Comparison of ENCODE assay signal across 15 cellular contexts in the genomic region with DNA sequence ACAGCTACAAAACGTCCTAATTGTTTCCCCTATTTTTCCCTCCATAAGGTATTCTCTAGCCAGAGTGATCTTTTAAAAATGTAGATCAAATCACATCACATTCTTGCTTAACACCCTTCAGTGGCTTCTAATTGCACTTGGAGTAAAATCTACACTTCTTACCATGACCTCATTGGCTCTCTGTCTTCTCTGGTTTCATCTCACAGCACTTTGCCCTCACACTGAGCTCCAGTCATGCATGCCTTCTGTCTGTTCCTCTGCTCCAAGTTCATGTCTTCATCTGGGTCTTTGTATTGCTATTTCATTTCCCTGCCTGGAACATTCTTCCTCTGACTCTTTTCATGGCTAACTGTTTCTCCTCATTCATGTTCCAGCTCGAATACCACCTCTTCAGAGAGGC.
A peak's percentile ranks its signal among the peaks of the same experiment; 100 is the strongest.
DNase-seq lines count a peak whose midpoint lies in the region; ATAC-seq and TF ChIP-seq lines count a peak whose summit lies in the region.
"Had no signal": no experiment of that assay in that cellular context is flagged by ENCODE, and none has a peak within 500 bp of the region (broad histone marks: within the 10 kb centered on the region; RNA-seq: fewer than 3 reads in every experiment).

No MANE protein-coding gene starts in this region.

- ATAC-seq in GM19023 (IDR thresholded peaks at IDR 0.05; ENCODE audit: unreplicated experiment) (peak; percentile 71), HG03342 (IDR thresholded peaks at IDR 0.05; ENCODE audit: unreplicated experiment) (peak; percentile 79)
- no peak for ATAC-seq in stimulated activated naive CD8-positive, alpha-beta T cell treated with anti-CD3 and anti-CD28 coated beads, Interleukin-15, Interleukin-2, amounts not matched to agents 100 U/mL and 50 U/mL, for 24 hours

- no peak overlapping the region for H3K27ac ChIP-seq in HEK293 (ENCODE audit: extremely low read depth, low read depth, low read length)
- no peak overlapping the region for H3K27ac ChIP-seq in esophagus squamous epithelium
- H3K27ac ChIP-seq: C4-2B, neutrophil, stomach had no signal

- H3K4me1 ChIP-seq in HEK293 (ENCODE audit: control insufficient read depth, insufficient read depth, low read length) (no peaks in the 10 kb centered on the region), esophagus squamous epithelium (no peaks in the 10 kb centered on the region)
- H3K4me1 ChIP-seq: stomach had no signal

- TF ChIP-seq CTCF in HEK293 (tag by site-specific recombination; IDR thresholded peaks at IDR 0.05) (no peak), nephron progenitor cell (IDR thresholded peaks at IDR 0.05) (no peak), esophagus squamous epithelium (IDR thresholded peaks at IDR 0.05) (no peak)

- WGBS in esophagus squamous epithelium, 2 donors = 56 to 89% methylated on average over 2 of the region's 2 CpGs

- no peaks in the 10 kb centered on the region for H3K9me3 ChIP-seq in HEK293 (ENCODE audit: control insufficient read depth, insufficient read depth, low read depth, low read length)
- H3K9me3 ChIP-seq in esophagus squamous epithelium = no peaks in the 10 kb centered on the region
- H3K9me3 ChIP-seq: neutrophil, stomach had no signal

- POLR2A ChIA-PET in HEK293 (lab: Yijun Ruan, JAX) = no interaction called here

- intact Hi-C loops in esophagus squamous epithelium (cut with DNase I) = no loop called here

- no peak for TF ChIP-seq POLR2A in esophagus squamous epithelium (IDR thresholded peaks at IDR 0.05)

- DNase-seq in nephron progenitor cell (peak; percentile 7), esophagus squamous epithelium (lab: John Stamatoyannopoulos, UW) (no peak)
- DNase-seq in stimulated activated naive CD8-positive, alpha-beta T cell treated with anti-CD3 and anti-CD28 coated beads, Interleukin-15, Interleukin-2, amounts not matched to agents 100 U/mL and 50 U/mL, for 24 hours = no peak
- DNase-seq in activated effector memory CD4-positive, alpha-beta T cell treated with anti-CD3 and anti-CD28 coated beads, Interleukin-2, amount 50 U/mL, for 16 hours = no peak
- DNase-seq: activated gamma-delta T cell; DND-41; NCI-H1930; NK-92 treated with Interleukin-12 subunit alpha and Interleukin-12 subunit beta, amount 100 ng/mL, for 24 hours; stomach had no signal

- no peaks in the 10 kb centered on the region for H3K36me3 ChIP-seq in HEK293 (ENCODE audit: control insufficient read depth in 2 of 2, insufficient read depth in 1 of 2, low read length in 2 of 2)
- no peaks in the 10 kb centered on the region for H3K36me3 ChIP-seq in esophagus squamous epithelium
- H3K36me3 ChIP-seq: neutrophil, stomach had no signal

- H3K27me3 Mint-ChIP-seq in nephron progenitor cell (ENCODE audit: low read depth, poor library complexity) = peaks cover 3% of the 10 kb centered on the region
- H3K27me3 Mint-ChIP-seq: memory B cell had no signal

- peaks cover 11% of the 10 kb centered on the region for H3K4me1 Mint-ChIP-seq in nephron progenitor cell
- H3K4me1 Mint-ChIP-seq: memory B cell had no signal

- CTCF ChIA-PET in HEK293 (lab: Yijun Ruan, JAX) = no interaction called here

- H3K4me3 ChIP-seq in HEK293 (ENCODE audit: low read depth, low read length) (no peak overlapping the region), esophagus squamous epithelium (no peak overlapping the region)
- H3K4me3 ChIP-seq: stomach had no signal

- no peaks in the 10 kb centered on the region for H3K9me3 Mint-ChIP-seq in nephron progenitor cell

- no peak overlapping the region for H3K4me3 Mint-ChIP-seq in nephron progenitor cell
- H3K4me3 Mint-ChIP-seq: memory B cell had no signal

- no peaks in the 10 kb centered on the region for H3K36me3 Mint-ChIP-seq in nephron progenitor cell (ENCODE audit: low read depth)
- H3K36me3 Mint-ChIP-seq: memory B cell had no signal

- no peaks in the 10 kb centered on the region for H3K27me3 ChIP-seq in esophagus squamous epithelium
- H3K27me3 ChIP-seq: neutrophil, stomach had no signal

- H3K27ac Mint-ChIP-seq in nephron progenitor cell = peak overlapping the region; percentile 56
- H3K27ac Mint-ChIP-seq: memory B cell had no signal

TF ChIP-seq in HEK293, 187 proteins besides CTCF, POLR2A, EP300 and RAD21:
- TF ChIP-seq ZNF561 (tag by site-specific recombination; IDR thresholded peaks at IDR 0.05; ENCODE audit: borderline replicate concordance) (no peak), ZNF16 (tag by site-specific recombination; IDR thresholded peaks at IDR 0.05; ENCODE audit: low read depth) (no peak), GLIS1 (tag by site-specific recombination; IDR thresholded peaks at IDR 0.05) (0 out of 2 replicates have a peak, but pooled peaks have one; percentile 10)
- TF ChIP-seq, protein P1, sequence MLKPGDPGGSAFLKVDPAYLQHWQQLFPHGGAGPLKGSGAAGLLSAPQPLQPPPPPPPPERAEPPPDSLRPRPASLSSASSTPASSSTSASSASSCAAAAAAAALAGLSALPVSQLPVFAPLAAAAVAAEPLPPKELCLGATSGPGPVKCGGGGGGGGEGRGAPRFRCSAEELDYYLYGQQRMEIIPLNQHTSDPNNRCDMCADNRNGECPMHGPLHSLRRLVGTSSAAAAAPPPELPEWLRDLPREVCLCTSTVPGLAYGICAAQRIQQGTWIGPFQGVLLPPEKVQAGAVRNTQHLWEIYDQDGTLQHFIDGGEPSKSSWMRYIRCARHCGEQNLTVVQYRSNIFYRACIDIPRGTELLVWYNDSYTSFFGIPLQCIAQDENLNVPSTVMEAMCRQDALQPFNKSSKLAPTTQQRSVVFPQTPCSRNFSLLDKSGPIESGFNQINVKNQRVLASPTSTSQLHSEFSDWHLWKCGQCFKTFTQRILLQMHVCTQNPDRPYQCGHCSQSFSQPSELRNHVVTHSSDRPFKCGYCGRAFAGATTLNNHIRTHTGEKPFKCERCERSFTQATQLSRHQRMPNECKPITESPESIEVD (tag by site-specific recombination; IDR thresholded peaks at IDR 0.05) = no peak
